ENCODE assay signal across 21 cellular contexts in genomic region chr15:71111950-71112349, GRCh38. TPM values are rescaled to one million over a fixed set of nuclear protein-coding genes. Genes with fewer than 3 reads are reported as not detected.
"Had no signal": no experiment of that assay in that cellular context is flagged by ENCODE, and none has a peak within 500 bp of the region (broad histone marks: within the 10 kb centered on the region; RNA-seq: fewer than 3 reads in every experiment).

No MANE protein-coding gene starts in this region.

- H3K27ac Mint-ChIP-seq: activated naive CD4-positive, alpha-beta T cell treated with anti-CD3 and anti-CD28 coated beads, Interleukin-2, amount 10 ng/mL, durations not matched to agents 7 days and 5 days; activated naive CD8-positive, alpha-beta T cell treated with anti-CD3 and anti-CD28 coated beads, Interleukin-2, amount 50 U/mL, for 24 hours; immature natural killer cell; naive thymus-derived CD8-positive, alpha-beta T cell had no signal

- H3K79me2 ChIP-seq: parathyroid adenoma had no signal

- H3K36me3 Mint-ChIP-seq: activated naive CD4-positive, alpha-beta T cell treated with anti-CD3 and anti-CD28 coated beads, Interleukin-2, amount 10 ng/mL, durations not matched to agents 7 days and 5 days; immature natural killer cell; naive thymus-derived CD8-positive, alpha-beta T cell had no signal

- DNase-seq: activated CD4-positive, alpha-beta T cell treated with anti-CD3 and anti-CD28 coated beads, Interleukin-2, amount 50 U/mL, for 1 hour; activated CD4-positive, CD25-positive, alpha-beta regulatory T cell treated with anti-CD3 and anti-CD28 coated beads, Interleukin-2, amount 50 U/mL, for 72 hours; activated CD8-positive, alpha-beta memory T cell treated with anti-CD3 and anti-CD28 coated beads, Interleukin-2, amount 50 U/mL, for 48 hours; activated effector memory CD4-positive, alpha-beta T cell treated with Interleukin-2 at 50 U/mL for 16 hours; activated naive CD4-positive, alpha-beta T cell treated with anti-CD3 and anti-CD28 coated beads, Interleukin-2, amount 10 ng/mL, durations not matched to agents 7 days and 5 days; activated naive CD8-positive, alpha-beta T cell treated with anti-CD3 and anti-CD28 coated beads, Interleukin-2, amount 50 U/mL, for 24 hours; activated T-cell treated with anti-CD3 and anti-CD28 coated beads, Interleukin-2, amount 50 U/mL, for 48 hours; anterior cingulate cortex; effector CD4-positive, alpha-beta T cell; immature natural killer cell; naive thymus-derived CD8-positive, alpha-beta T cell; stimulated activated CD4-positive, alpha-beta T cell treated with anti-CD3 and anti-CD28 coated beads, Interleukin-2, amount 100 ng/mL, for 24 hours; stimulated activated naive CD4-positive, alpha-beta T cell treated with Interleukin-2 at 50 U/mL for 16 hours; T-helper 2 cell; transverse colon had no signal

- H3K9ac ChIP-seq: parathyroid adenoma had no signal

- H3K27ac ChIP-seq: neutrophil, parathyroid adenoma, transverse colon, vagina, VCaP had no signal

- H3K36me3 ChIP-seq: neutrophil, transverse colon, vagina had no signal

- ATAC-seq: activated naive CD8-positive, alpha-beta T cell treated with anti-CD3 and anti-CD28 coated beads, Interleukin-2, amount 50 U/mL, for 24 hours; esophagus mucosa; naive thymus-derived CD8-positive, alpha-beta T cell had no signal

- H3K27me3 ChIP-seq: vagina had no signal

- H3K9me3 Mint-ChIP-seq: activated naive CD4-positive, alpha-beta T cell treated with anti-CD3 and anti-CD28 coated beads, Interleukin-2, amount 10 ng/mL, durations not matched to agents 7 days and 5 days; activated naive CD8-positive, alpha-beta T cell treated with anti-CD3 and anti-CD28 coated beads, Interleukin-2, amount 50 U/mL, for 24 hours; central memory CD8-positive, alpha-beta T cell; immature natural killer cell; naive thymus-derived CD8-positive, alpha-beta T cell had no signal

- H3K4me3 Mint-ChIP-seq: activated naive CD4-positive, alpha-beta T cell treated with anti-CD3 and anti-CD28 coated beads, Interleukin-2, amount 10 ng/mL, durations not matched to agents 7 days and 5 days; activated naive CD8-positive, alpha-beta T cell treated with anti-CD3 and anti-CD28 coated beads, Interleukin-2, amount 50 U/mL, for 24 hours; central memory CD8-positive, alpha-beta T cell; immature natural killer cell; naive thymus-derived CD8-positive, alpha-beta T cell had no signal

- H3K4me1 ChIP-seq: parathyroid adenoma had no signal

- H2AFZ ChIP-seq: parathyroid adenoma had no signal

- H3K9me3 ChIP-seq: neutrophil, transverse colon, vagina had no signal

- H3K4me3 ChIP-seq: transverse colon, vagina had no signal

RNA-seq across cellular contexts. Expression of gene THSD4, which starts 3.3 kb away (rescaled TPM):
- total RNA-seq: naive thymus-derived CD8-positive, alpha-beta T cell had no signal
- polyA plus RNA-seq: immature natural killer cell; naive thymus-derived CD8-positive, alpha-beta T cell had no signal
